Comparison of ENCODE assay signal across 31 cellular contexts in genomic region chr11:57049749-57050148, GRCh38.
"Had no signal": no experiment of that assay in that cellular context is flagged by ENCODE, and none has a peak within 500 bp of the region (broad histone marks: within the 10 kb centered on the region; RNA-seq: fewer than 3 reads in every experiment).

No MANE protein-coding gene starts in this region.

- H3K27ac Mint-ChIP-seq: activated CD4-positive, alpha-beta memory T cell treated with anti-CD3 and anti-CD28 coated beads for 36 hours; activated CD4-positive, alpha-beta T cell treated with anti-CD3 and anti-CD28 coated beads for 36 hours; activated CD4-positive, alpha-beta T cell treated with anti-CD3 and anti-CD28 coated beads, Interleukin-2, amount 10 ng/mL, durations not matched to agents 24 days and 14 days; activated CD8-positive, alpha-beta memory T cell treated with anti-CD3 and anti-CD28 coated beads, Interleukin-2, amount 10 ng/mL, durations not matched to agents 7 days and 5 days; activated CD8-positive, alpha-beta T cell treated with anti-CD3 and anti-CD28 coated beads, Interleukin-2, amount 10 ng/mL, durations not matched to agents 7 days and 5 days; activated naive CD4-positive, alpha-beta T cell treated with anti-CD3 and anti-CD28 coated beads for 36 hours; activated naive CD4-positive, alpha-beta T cell treated with anti-CD3 and anti-CD28 coated beads, Interleukin-2, amount 50 U/mL, for 24 hours; activated naive CD8-positive, alpha-beta T cell treated with anti-CD3 and anti-CD28 coated beads for 36 hours; activated naive CD8-positive, alpha-beta T cell treated with anti-CD3 and anti-CD28 coated beads, Interleukin-2, amount 50 U/mL, for 24 hours; activated T-helper 1 cell treated with anti-CD3 and anti-CD28 coated beads, Interleukin-12 subunit alpha, Interleukin-12 subunit beta, Interleukin-2, Interleukin-4 antibody, amounts not matched to agents 30 ng/mL and 10 ng/mL and 1 ng/mL, durations not matched to agents 14 hours and 24 hours and 36 hours; activated T-helper 2 cell treated with anti-CD3 and anti-CD28 coated beads, Interferon-gamma antibody, Interleukin-2, Interleukin-4, amounts not matched to agents 10 μg/mL and 5 μg/mL and 100 μg/mL, durations not matched to agents 14 hours and 24 hours and 36 hours; brain had no signal

- H3K4me3 ChIP-seq: adrenal gland, ascending aorta, breast epithelium, cardiac muscle cell, colonic mucosa had no signal

- H3K27me3 ChIP-seq: adrenal gland, ascending aorta, breast epithelium, cardiac muscle cell, colonic mucosa had no signal

- H3K4me3 Mint-ChIP-seq: activated CD4-positive, alpha-beta memory T cell treated with anti-CD3 and anti-CD28 coated beads for 36 hours; activated CD4-positive, alpha-beta T cell treated with anti-CD3 and anti-CD28 coated beads for 36 hours; activated CD4-positive, alpha-beta T cell treated with anti-CD3 and anti-CD28 coated beads, Interleukin-2, amount 10 ng/mL, durations not matched to agents 24 days and 14 days; activated CD8-positive, alpha-beta memory T cell treated with anti-CD3 and anti-CD28 coated beads, Interleukin-2, amount 10 ng/mL, durations not matched to agents 7 days and 5 days; activated CD8-positive, alpha-beta T cell treated with anti-CD3 and anti-CD28 coated beads, Interleukin-2, amount 10 ng/mL, durations not matched to agents 7 days and 5 days; activated naive CD4-positive, alpha-beta T cell treated with anti-CD3 and anti-CD28 coated beads for 36 hours; activated naive CD4-positive, alpha-beta T cell treated with anti-CD3 and anti-CD28 coated beads, Interleukin-2, amount 50 U/mL, for 24 hours; activated naive CD8-positive, alpha-beta T cell treated with anti-CD3 and anti-CD28 coated beads for 36 hours; activated naive CD8-positive, alpha-beta T cell treated with anti-CD3 and anti-CD28 coated beads, Interleukin-2, amount 50 U/mL, for 24 hours; activated T-helper 1 cell treated with anti-CD3 and anti-CD28 coated beads, Interleukin-12 subunit alpha, Interleukin-12 subunit beta, Interleukin-2, Interleukin-4 antibody, amounts not matched to agents 30 ng/mL and 10 ng/mL and 1 ng/mL, durations not matched to agents 14 hours and 24 hours and 36 hours; brain had no signal

- H3K36me3 ChIP-seq: adrenal gland, ascending aorta, breast epithelium, cardiac muscle cell, colonic mucosa had no signal

- H3K4me1 Mint-ChIP-seq: activated CD4-positive, alpha-beta T cell treated with anti-CD3 and anti-CD28 coated beads for 36 hours; activated CD4-positive, alpha-beta T cell treated with anti-CD3 and anti-CD28 coated beads, Interleukin-2, amount 10 ng/mL, durations not matched to agents 24 days and 14 days; activated CD8-positive, alpha-beta memory T cell treated with anti-CD3 and anti-CD28 coated beads, Interleukin-2, amount 10 ng/mL, durations not matched to agents 7 days and 5 days; activated naive CD4-positive, alpha-beta T cell treated with anti-CD3 and anti-CD28 coated beads, Interleukin-2, amount 50 U/mL, for 24 hours; activated naive CD8-positive, alpha-beta T cell treated with anti-CD3 and anti-CD28 coated beads for 36 hours; activated naive CD8-positive, alpha-beta T cell treated with anti-CD3 and anti-CD28 coated beads, Interleukin-2, amount 50 U/mL, for 24 hours; brain had no signal

- H3K27ac ChIP-seq: adrenal gland, ascending aorta, breast epithelium, cardiac muscle cell, colonic mucosa had no signal

- FAIRE-seq: frontal cortex had no signal

- H3K36me3 Mint-ChIP-seq: activated CD4-positive, alpha-beta memory T cell treated with anti-CD3 and anti-CD28 coated beads for 36 hours; activated CD8-positive, alpha-beta memory T cell treated with anti-CD3 and anti-CD28 coated beads, Interleukin-2, amount 10 ng/mL, durations not matched to agents 7 days and 5 days; activated naive CD4-positive, alpha-beta T cell treated with anti-CD3 and anti-CD28 coated beads, Interleukin-2, amount 50 U/mL, for 24 hours; activated naive CD8-positive, alpha-beta T cell treated with anti-CD3 and anti-CD28 coated beads for 36 hours; brain had no signal

- H3K27me3 Mint-ChIP-seq: activated CD4-positive, alpha-beta memory T cell treated with anti-CD3 and anti-CD28 coated beads for 36 hours; activated CD4-positive, alpha-beta T cell treated with anti-CD3 and anti-CD28 coated beads for 36 hours; activated CD4-positive, alpha-beta T cell treated with anti-CD3 and anti-CD28 coated beads, Interleukin-2, amount 10 ng/mL, durations not matched to agents 24 days and 14 days; activated CD8-positive, alpha-beta memory T cell treated with anti-CD3 and anti-CD28 coated beads, Interleukin-2, amount 10 ng/mL, durations not matched to agents 7 days and 5 days; activated naive CD8-positive, alpha-beta T cell treated with anti-CD3 and anti-CD28 coated beads for 36 hours; activated naive CD8-positive, alpha-beta T cell treated with anti-CD3 and anti-CD28 coated beads, Interleukin-2, amount 50 U/mL, for 24 hours had no signal

- DNase-seq: activated CD4-positive, alpha-beta memory T cell treated with anti-CD3 and anti-CD28 coated beads for 36 hours; activated CD4-positive, alpha-beta T cell treated with anti-CD3 and anti-CD28 coated beads for 36 hours; activated CD4-positive, alpha-beta T cell treated with anti-CD3 and anti-CD28 coated beads, Interleukin-2, amount 10 ng/mL, durations not matched to agents 24 days and 14 days; activated CD4-positive, CD25-positive, alpha-beta regulatory T cell; activated CD4-positive, CD25-positive, alpha-beta regulatory T cell treated with anti-CD3 and anti-CD28 coated beads, Interleukin-2, amount 50 U/mL, for 72 hours; activated CD8-positive, alpha-beta memory T cell treated with anti-CD3 and anti-CD28 coated beads, Interleukin-2, amount 10 ng/mL, durations not matched to agents 7 days and 5 days; activated CD8-positive, alpha-beta memory T cell treated with anti-CD3 and anti-CD28 coated beads, Interleukin-2, amount 50 U/mL, for 4 hours; activated CD8-positive, alpha-beta T cell treated with anti-CD3 and anti-CD28 coated beads, Interleukin-2, amount 10 ng/mL, durations not matched to agents 7 days and 5 days; activated effector memory CD4-positive, alpha-beta T cell treated with anti-CD3 and anti-CD28 coated beads, Interleukin-2, amount 50 U/mL, for 16 hours; activated naive CD4-positive, alpha-beta T cell treated with anti-CD3 and anti-CD28 coated beads for 36 hours; activated naive CD8-positive, alpha-beta T cell treated with anti-CD3 and anti-CD28 coated beads for 36 hours; activated naive CD8-positive, alpha-beta T cell treated with anti-CD3 and anti-CD28 coated beads, Interleukin-2, amount 50 U/mL, for 24 hours; activated T-cell treated with anti-CD3 and anti-CD28 coated beads, Interleukin-2, amount 50 U/mL, for 1 hour; activated T-cell treated with anti-CD3 and anti-CD28 coated beads, Interleukin-2, amount 50 U/mL, for 48 hours; adrenal gland; amygdala; central memory CD4-positive, alpha-beta T cell; cerebellar nuclear complex; colonic mucosa; effector CD8-positive, alpha-beta T cell; foreskin fibroblast; head of caudate nucleus; T-helper 2 cell had no signal

- H3K4me1 ChIP-seq: adrenal gland, ascending aorta, breast epithelium, colonic mucosa had no signal

- H3K9me3 ChIP-seq: adrenal gland, ascending aorta, colonic mucosa had no signal
